In the genomic region with DNA sequence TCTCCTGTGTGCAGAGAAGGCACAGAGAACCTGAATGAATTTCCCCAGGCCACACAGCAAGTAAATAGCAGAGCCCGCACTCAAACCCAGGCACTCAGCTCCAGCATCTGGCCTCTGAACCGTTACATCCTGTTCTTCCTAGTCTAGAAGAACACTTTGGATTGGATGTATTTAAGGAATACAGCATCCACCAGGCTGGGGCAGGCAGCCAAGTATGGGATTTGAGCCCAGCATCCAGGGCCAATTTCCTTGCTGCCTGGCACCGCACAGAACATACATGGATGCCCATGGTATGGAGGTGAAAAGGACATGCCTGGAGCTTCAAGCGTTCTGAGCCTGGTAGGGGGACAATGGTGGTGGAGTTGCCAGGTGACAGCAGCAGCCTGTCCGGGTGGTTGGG, we compare ENCODE assay signal across 23 cellular contexts. TPM values are rescaled to one million over a fixed set of nuclear protein-coding genes. Genes with fewer than 3 reads are reported as not detected.
"Had no signal": no experiment of that assay in that cellular context is flagged by ENCODE, and none has a peak within 500 bp of the region (broad histone marks: within the 10 kb centered on the region; RNA-seq: fewer than 3 reads in every experiment).

No MANE protein-coding gene starts in this region.

- H3K4me1 ChIP-seq: SJSA1 had no signal

- H3K4me3 ChIP-seq: MG63, SJSA1, SK-N-MC had no signal

- H3K9me3 ChIP-seq: MG63 had no signal

- H3K27ac ChIP-seq: SJSA1, SK-N-MC had no signal

- H3K27me3 ChIP-seq: MG63, SJSA1 had no signal

- H3K36me3 ChIP-seq: MG63, SJSA1 had no signal

- DNase-seq: IMR-90, Karpas-422, KG1, MG63, NCI-H1092, NCI-H1105 treated with DMSO at 0.1 percent for 48 hours, NCI-H1417 treated with DMSO at 0.1 percent for 48 hours, NCI-H146, NCI-H1694 treated with DMSO at 0.1 percent for 48 hours, NCI-H1930, NCI-H2081, NCI-H2107, NCI-H2227 treated with DMSO at 0.1 percent for 48 hours, NCI-H524, NCI-H526 treated with DMSO at 0.1 percent for 48 hours, NCI-H748 treated with DMSO at 0.1 percent for 48 hours, Right ventricle myocardium superior, RPMI8226, SIG-M5 had no signal

RNA-seq across cellular contexts. Expression of a gene that starts 9.7 kb away (rescaled TPM):
- total RNA-seq: HT-29, NCI-H460, SJSA1 had no signal
